8 cellular contexts compared by ENCODE assay signal in genomic region chr5:109740329-109740728, GRCh38. TPM values are rescaled to one million over a fixed set of nuclear protein-coding genes. Genes with fewer than 3 reads are reported as not detected.
DNase-seq lines count a peak whose midpoint lies in the region; ATAC-seq, FAIRE-seq and TF ChIP-seq lines count a peak whose summit lies in the region.

No MANE protein-coding gene starts in this region.

- peaks cover 20 to 38% (median 29%) of the 10 kb centered on the region in 4 experiments for H3K4me1 ChIP-seq in H1 (replicated peaks in 1 of 4; ENCODE audit: control insufficient read depth in 3 of 4, insufficient read depth in 4 of 4, low read length in 3 of 4)

- no peaks in the 10 kb centered on the region for H3K9me3 Mint-ChIP-seq in stimulated activated effector memory CD8-positive, alpha-beta T cell treated with anti-CD3 and anti-CD28 coated beads, Interleukin-12 subunit alpha, Interleukin-12 subunit beta, amount 100 ng/mL, for 72 hours

- no peaks in the 10 kb centered on the region for H3K36me3 ChIP-seq in H1 (ENCODE audit: control insufficient read depth in 2 of 4, insufficient read depth in 4 of 4, low read length in 3 of 4)

- peaks cover 21% of the 10 kb centered on the region for H3K36me3 Mint-ChIP-seq in stimulated activated effector memory CD8-positive, alpha-beta T cell treated with anti-CD3 and anti-CD28 coated beads, Interleukin-12 subunit alpha, Interleukin-12 subunit beta, amount 100 ng/mL, for 72 hours

- peaks cover 0 to 74% of the 10 kb centered on the region in 2 experiments; a peak in 3 of 4 replicates for H3K79me2 ChIP-seq in H1 (ENCODE audit: control insufficient read depth in 1 of 2, insufficient read depth in 2 of 2, low read length in 2 of 2)

- H3K4me3 ChIP-seq in H1 (ENCODE audit: extremely low read depth in 1 of 4, insufficient read depth in 2 of 4, low read depth in 3 of 4, low read length in 4 of 4), result peak overlapping the region in 2 of 4 experiments; percentile 16 to 39; a peak in 3 of 8 replicates

- H3K27ac ChIP-seq in H1 (ENCODE audit: low read depth, low read length), result peak overlapping the region; percentile 73; the same call in 1 of the 2 replicates

- peak; percentile 92 for ATAC-seq in GM21367 (IDR thresholded peaks at IDR 0.05; ENCODE audit: unreplicated experiment)
- ATAC-seq in HG03558 (IDR thresholded peaks at IDR 0.05; ENCODE audit: extremely low read depth, unreplicated experiment), result peak; percentile 94
- ATAC-seq in stimulated activated effector memory CD8-positive, alpha-beta T cell treated with anti-CD3 and anti-CD28 coated beads, Interleukin-12 subunit alpha, Interleukin-12 subunit beta, amount 100 ng/mL, for 72 hours, result peak; percentile 64

- peak overlapping the region; percentile 5 for H3K56ac ChIP-seq in H1 (replicated peaks; ENCODE audit: insufficient read length, low read depth, low read length)

- no peaks in the 10 kb centered on the region; the same call in 1 of the 2 replicates for H3K79me1 ChIP-seq in H1 (ENCODE audit: low read depth, low read length)

- H3K4me1 Mint-ChIP-seq in stimulated activated effector memory CD8-positive, alpha-beta T cell treated with anti-CD3 and anti-CD28 coated beads, Interleukin-12 subunit alpha, Interleukin-12 subunit beta, amount 100 ng/mL, for 72 hours, result peaks cover 34% of the 10 kb centered on the region

- H3K18ac ChIP-seq in H1 (ENCODE audit: extremely low read depth, low read length), result peak overlapping the region; percentile 92

- H3K23ac ChIP-seq in H1 (ENCODE audit: insufficient read length), result no peak overlapping the region

- no peak for TF ChIP-seq POLR2A in H1 (IDR thresholded peaks at IDR 0.05; ENCODE audit: control extremely low read depth in 1 of 2, low read depth in 2 of 2, low read length in 2 of 2)

- WGBS in H1 (ENCODE audit: extremely low coverage in 1 of 2, insufficient coverage in 1 of 2, insufficient read length in 1 of 2, insufficient replicate concordance in 2 of 2, low coverage in 1 of 2, low lambda C conversion rate in 2 of 2, missing lambda C conversion rate in 1 of 2), 2 experiments, result 46% methylated on average over 2 of the region's 2 CpGs; no CpG with 5 or more reads in 1 of the 2 experiments

- no peak for FAIRE-seq in H1 (lab: Jason Lieb, UNC)

- H3K9me3 ChIP-seq in H1 (ENCODE audit: insufficient read depth in 2 of 2, low read depth in 1 of 2, low read length in 1 of 2), result no peaks in the 10 kb centered on the region

- POLR2A ChIA-PET in H1 (lab: Charles Lee; ENCODE audit: partially characterized antibody), result interaction anchor here (0.9 to 1.8 kb wide), 3 partner anchors 18 to 50 kb away, joined by 3 to 7 read pairs (median 3); partner anchors contain the start of gene MAN2A1

- no peak overlapping the region for H2BK20ac ChIP-seq in H1 (ENCODE audit: low read length)

- H2BK5ac ChIP-seq in H1 (ENCODE audit: low read depth, low read length), result peak overlapping the region; percentile 92

- DNase-seq in Daoy (ENCODE audit: low read depth) (peak; percentile 52), H1 (ENCODE audit: low read depth in 1 of 2, low spot score in 2 of 2) (no peak), SHP77 treated with DMSO at 0.1 percent for 48 hours (lab: John Stamatoyannopoulos, UW) (no peak), SK-N-DZ (ENCODE audit: low spot score) (no peak)
- DNase-seq in stimulated activated effector memory CD8-positive, alpha-beta T cell treated with anti-CD3 and anti-CD28 coated beads, Interleukin-12 subunit alpha, Interleukin-12 subunit beta, amount 100 ng/mL, for 72 hours (ENCODE audit: low spot score in 2 of 2), result no peak
- DNase-seq in activated CD4-positive, alpha-beta T cell treated with anti-CD3 and anti-CD28 coated beads, Interleukin-2, amount 50 U/mL, for 48 hours, result no peak

- CTCF ChIA-PET in H1 (lab: Charles Lee; ENCODE audit: partially characterized antibody), result no interaction called here

- no peak overlapping the region for H2AFZ ChIP-seq in H1 (ENCODE audit: low read length)

- no peak for TF ChIP-seq EP300 in H1 (IDR thresholded peaks at IDR 0.05; ENCODE audit: borderline replicate concordance in 1 of 2, low read depth in 2 of 2, low read length in 2 of 2)

- TF ChIP-seq CTCF in H1 (IDR thresholded peaks at IDR 0.05; ENCODE audit: control extremely low read depth in 1 of 3, insufficient read depth in 1 of 3, low read depth in 1 of 3, low read length in 3 of 3), result no peak

- H4K5ac ChIP-seq in H1 (ENCODE audit: insufficient read length, low read depth, low read length), result peak overlapping the region; percentile 16

- H2BK15ac ChIP-seq in H1 (ENCODE audit: low read length), result no peak overlapping the region

- peak overlapping the region; percentile 57 for H3K27ac Mint-ChIP-seq in stimulated activated effector memory CD8-positive, alpha-beta T cell treated with anti-CD3 and anti-CD28 coated beads, Interleukin-12 subunit alpha, Interleukin-12 subunit beta, amount 100 ng/mL, for 72 hours

- peak overlapping the region; percentile 77 for H4K91ac ChIP-seq in H1 (replicated peaks; ENCODE audit: insufficient read length, low read length)

- H3K9ac ChIP-seq in H1 (replicated peaks in 1 of 4; ENCODE audit: extremely low read depth in 1 of 4, low read depth in 3 of 4, low read length in 3 of 4), result peak overlapping the region in 1 of 4 experiments; percentile 7; a peak in 3 of 7 replicates

- H3K14ac ChIP-seq in H1 (ENCODE audit: insufficient read length), result no peak overlapping the region

- no peak overlapping the region for H3K4me3 Mint-ChIP-seq in stimulated activated effector memory CD8-positive, alpha-beta T cell treated with anti-CD3 and anti-CD28 coated beads, Interleukin-12 subunit alpha, Interleukin-12 subunit beta, amount 100 ng/mL, for 72 hours

- no peaks in the 10 kb centered on the region; the same call in 1 of the 2 replicates for H3K23me2 ChIP-seq in H1 (ENCODE audit: low read depth, low read length)

- peak overlapping the region; percentile 85 for H2BK12ac ChIP-seq in H1 (ENCODE audit: low read depth, low read length)

- 0 out of 2 replicates have a peak overlapping the region, but pooled peaks have one; percentile 57 for H2AK5ac ChIP-seq in H1 (ENCODE audit: low read depth, low read length)

- no peaks in the 10 kb centered on the region for H3K27me3 ChIP-seq in H1 (replicated peaks in 1 of 4; ENCODE audit: control insufficient read depth in 3 of 4, extremely low read depth in 1 of 4, insufficient read depth in 3 of 4, low read length in 3 of 4)

- no peak overlapping the region for H4K8ac ChIP-seq in H1 (ENCODE audit: extremely low read depth, insufficient read depth, low read length)

- H2BK120ac ChIP-seq in H1 (replicated peaks; ENCODE audit: low read depth, low read length), result peak overlapping the region; percentile 45

- H3K4me2 ChIP-seq in H1 (ENCODE audit: insufficient read depth in 1 of 2, low read depth in 2 of 2, low read length in 2 of 2), result peak overlapping the region; percentile 65 to 89

- no peaks in the 10 kb centered on the region for H4K20me1 ChIP-seq in H1 (replicated peaks in 1 of 2; ENCODE audit: control insufficient read depth in 1 of 2, insufficient read depth in 2 of 2, low read length in 2 of 2)

- no peak for TF ChIP-seq RAD21 in H1 (IDR thresholded peaks at IDR 0.05 in 1 of 2, conservative IDR thresholded peaks at IDR 0.05 in 1 of 2; ENCODE audit: low read depth in 2 of 2, low read length in 2 of 2)

- peak overlapping the region; percentile 0 for H3K4ac ChIP-seq in H1 (replicated peaks; ENCODE audit: insufficient read length, low read depth, low read length)

TF ChIP-seq in H1, 55 proteins besides CTCF, POLR2A, EP300 and RAD21:
- TF ChIP-seq TEAD4 (IDR thresholded peaks at IDR 0.05; ENCODE audit: low read depth, low read length) (no peak), KDM4A (IDR thresholded peaks at IDR 0.05; ENCODE audit: low read depth, low read length, severe bottlenecking) (no peak), CBX5 (IDR thresholded peaks at IDR 0.05; ENCODE audit: low read depth, low read length) (no peak), TAF1 (IDR thresholded peaks at IDR 0.05; ENCODE audit: low read depth, low read length) (no peak), BCL11A (IDR thresholded peaks at IDR 0.05; ENCODE audit: low read depth in 2 of 2, low read length in 2 of 2) (no peak), CTBP2 (IDR thresholded peaks at IDR 0.05; ENCODE audit: borderline replicate concordance, insufficient read depth, insufficient read length, low read length) (no peak), TBP (IDR thresholded peaks at IDR 0.05; ENCODE audit: low read depth, low read length) (no peak), NRF1 (IDR thresholded peaks at IDR 0.05; ENCODE audit: low read depth, low read length) (no peak), SP2 (IDR thresholded peaks at IDR 0.05; ENCODE audit: low read length) (no peak)

RNA-seq across cellular contexts. Expression of gene MAN2A1, which starts 50.6 kb away (rescaled TPM):
- total RNA-seq in Daoy (2014; rRNA removed; shearing (Covaris generic)), result 30.9 and 34.2 TPM in 2 replicates
- total RNA-seq in H1 (2021; fragmentation: NEBNext Ultra II Directional; extraction: Animal tissue kit (Norgen Biotek cat#: 25700)), result 98.5 and 102 TPM in 2 replicates
- 20.1 and 29.1 TPM in 2 replicates for polyA plus RNA-seq in H1 (2011; rRNA removed)
- 35.0 TPM for polyA plus RNA-seq in H1 (2011; cell fraction: cytosol; rRNA removed)
- 28.9 TPM for polyA plus RNA-seq in H1 (2011; cell fraction: nucleus; rRNA removed)
- 29.2 to 52.7 TPM (median 36.2 TPM) in 4 replicates for polyA plus RNA-seq in H1 (2012, experiment 1 of 2)
- polyA plus RNA-seq in H1 (2012, experiment 2 of 2), result 3.3 TPM
- polyA plus RNA-seq in H1 (2013, experiment 1 of 2), result 92.3 TPM
- 83.3 TPM for polyA plus RNA-seq in H1 (2013, experiment 2 of 2)
- polyA minus RNA-seq in H1 (2011; rRNA and poly(A)+ RNA removed), result 120 and 166 TPM in 2 replicates
- 68.3 TPM for polyA minus RNA-seq in H1 (2011; cell fraction: cytosol; rRNA and poly(A)+ RNA removed)
- polyA minus RNA-seq in H1 (2011; cell fraction: nucleus; rRNA and poly(A)+ RNA removed), result 160 TPM
- polyA plus RNA-seq in SK-N-DZ (2014; cell fraction: cytosol; rRNA removed), result 11.3 and 16.4 TPM in 2 replicates
- 30.4 and 38.8 TPM in 2 replicates for polyA plus RNA-seq in SK-N-DZ (2014; cell fraction: nucleus; rRNA removed)
